In the genomic region with DNA sequence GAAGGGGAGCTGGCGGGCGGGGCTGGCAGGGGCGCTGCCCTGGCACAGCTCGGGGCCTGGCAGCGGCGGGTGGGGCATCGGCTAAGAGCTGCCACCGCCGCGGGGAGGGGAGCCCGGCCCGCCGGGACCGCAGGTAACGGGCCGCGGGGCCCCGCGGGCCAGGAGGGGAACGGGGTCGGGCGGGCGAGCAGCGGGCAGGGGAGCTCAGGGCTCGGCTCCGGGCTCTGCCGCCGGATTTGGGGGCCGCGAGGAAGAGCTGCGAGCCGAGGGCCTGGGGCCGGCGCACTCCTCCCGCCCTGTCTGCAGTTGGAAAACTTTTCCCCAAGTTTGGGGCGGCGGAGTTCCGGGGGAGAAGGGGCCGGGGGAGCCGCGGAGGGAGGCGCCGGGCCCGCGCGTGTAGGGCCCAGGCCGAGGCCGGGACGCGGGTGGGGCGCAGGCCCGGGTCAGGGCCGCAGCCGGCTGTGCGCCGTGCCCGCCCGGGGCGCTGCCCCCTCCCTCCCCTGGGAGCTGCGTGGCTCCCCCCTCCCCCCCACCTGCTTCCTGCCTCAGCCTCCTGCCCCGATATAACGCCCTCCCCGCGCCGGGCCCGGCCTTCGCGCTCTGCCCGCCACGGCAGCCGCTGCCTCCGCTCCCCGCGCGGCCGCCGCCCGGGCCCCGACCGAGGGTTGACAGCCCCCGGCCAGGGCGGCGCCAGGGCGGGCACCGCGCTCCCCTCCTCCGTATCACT, we compare ENCODE assay signal across 8 cellular contexts. TPM values are rescaled to one million over a fixed set of nuclear protein-coding genes. Genes with fewer than 3 reads are reported as not detected.
DNase-seq lines count a peak whose midpoint lies in the region; ATAC-seq and TF ChIP-seq lines count a peak whose summit lies in the region.

No MANE protein-coding gene starts in this region.

- peaks cover 59% of the 10 kb centered on the region for H3K27me3 Mint-ChIP-seq in dendritic cell treated with granulocyte-macrophage colony-stimulating factor and Interleukin-4, amounts not matched to agents 40 ng/mL and 50 ng/mL, for 4 days
- peaks cover 3 to 15% (median 6%) of the 10 kb centered on the region in 5 donors for H3K27me3 Mint-ChIP-seq in naive thymus-derived CD4-positive, alpha-beta T cell

- no peak overlapping the region for H3K27ac Mint-ChIP-seq in dendritic cell treated with granulocyte-macrophage colony-stimulating factor and Interleukin-4, amounts not matched to agents 40 ng/mL and 50 ng/mL, for 4 days
- H3K27ac Mint-ChIP-seq in naive thymus-derived CD4-positive, alpha-beta T cell, result peak overlapping the region in 2 of 9 donors; percentile 14 to 85

- TF ChIP-seq POLR2A in Peyer's patch (IDR thresholded peaks at IDR 0.05), result no peak

- H3K36me3 Mint-ChIP-seq in dendritic cell treated with granulocyte-macrophage colony-stimulating factor and Interleukin-4, amounts not matched to agents 40 ng/mL and 50 ng/mL, for 4 days (ENCODE audit: low read depth), result peaks cover 7% of the 10 kb centered on the region
- H3K36me3 Mint-ChIP-seq in naive thymus-derived CD4-positive, alpha-beta T cell, result peaks cover 0 to 17% (median 2%) of the 10 kb centered on the region in 5 donors

- H3K4me1 Mint-ChIP-seq in dendritic cell treated with granulocyte-macrophage colony-stimulating factor and Interleukin-4, amounts not matched to agents 40 ng/mL and 50 ng/mL, for 4 days (ENCODE audit: low read depth), result peaks cover 51% of the 10 kb centered on the region
- peaks cover 8 to 36% (median 20%) of the 10 kb centered on the region in 7 donors for H3K4me1 Mint-ChIP-seq in naive thymus-derived CD4-positive, alpha-beta T cell

- ATAC-seq in naive thymus-derived CD4-positive, alpha-beta T cell, result no peak
- ATAC-seq in HG02759 (IDR thresholded peaks at IDR 0.05; ENCODE audit: unreplicated experiment), result no peak
- no peak for ATAC-seq in HG03432 (IDR thresholded peaks at IDR 0.05; ENCODE audit: unreplicated experiment)

- no peaks in the 10 kb centered on the region for H3K9me3 ChIP-seq in Peyer's patch
- H3K9me3 ChIP-seq in naive thymus-derived CD4-positive, alpha-beta T cell (ENCODE audit: control insufficient read depth in 2 of 3, low read length in 3 of 3), result no peaks in the 10 kb centered on the region

- intact Hi-C loops in dendritic cell treated with granulocyte-macrophage colony-stimulating factor and Interleukin-4, amounts not matched to agents 40 ng/mL and 50 ng/mL, for 4 days (cut with micrococcal nuclease), result loop anchor here (5.0 kb wide), 1 partner anchor 102 kb away; no protein-coding TSS in a partner anchor
- intact Hi-C loops in naive thymus-derived CD4-positive, alpha-beta T cell (cut with micrococcal nuclease), result loop anchor here (1.0 to 2.0 kb wide), 8 partner anchors 13 to 337 kb away; a partner anchor contains a TSS

- H3K27ac ChIP-seq in Peyer's patch, result peak overlapping the region; percentile 88 to 96 (median 94)
- no peak overlapping the region for H3K27ac ChIP-seq in naive thymus-derived CD4-positive, alpha-beta T cell (ENCODE audit: low read depth, low read length)

- DNase-seq in Daoy (ENCODE audit: low read depth) (peak; percentile 29), Peyer's patch (peak in 2 of 3 donors; percentile 61 to 75), foreskin melanocyte (no peak), NCI-H2196 treated with DMSO at 0.1 percent for 48 hours (lab: John Stamatoyannopoulos, UW; ENCODE audit: unreplicated experiment) (no peak)
- DNase-seq in naive thymus-derived CD4-positive, alpha-beta T cell, result peak in 3 of 9 donors; percentile 33 to 71 (median 34)

- peak overlapping the region; percentile 41 to 73 (median 62) for H3K4me3 ChIP-seq in Peyer's patch
- peak overlapping the region; percentile 68 for H3K4me3 ChIP-seq in naive thymus-derived CD4-positive, alpha-beta T cell (ENCODE audit: low read length)

- H3K36me3 ChIP-seq in Peyer's patch, result no peaks in the 10 kb centered on the region
- peaks cover 0 to 4% (median 0%) of the 10 kb centered on the region in 3 experiments for H3K36me3 ChIP-seq in naive thymus-derived CD4-positive, alpha-beta T cell (ENCODE audit: control insufficient read depth in 2 of 3, insufficient read depth in 3 of 3, low read length in 3 of 3)

- peaks cover 0 to 32% of the 10 kb centered on the region in 2 donors for H3K27me3 ChIP-seq in Peyer's patch
- no peaks in the 10 kb centered on the region for H3K27me3 ChIP-seq in naive thymus-derived CD4-positive, alpha-beta T cell (ENCODE audit: control insufficient read depth in 2 of 2, insufficient read depth in 2 of 2, low read length in 2 of 2)

- no peaks in the 10 kb centered on the region for H3K9me3 Mint-ChIP-seq in dendritic cell treated with granulocyte-macrophage colony-stimulating factor and Interleukin-4, amounts not matched to agents 40 ng/mL and 50 ng/mL, for 4 days
- H3K9me3 Mint-ChIP-seq in naive thymus-derived CD4-positive, alpha-beta T cell, result no peaks in the 10 kb centered on the region

- peak overlapping the region; percentile 64 for H3K4me3 Mint-ChIP-seq in dendritic cell treated with granulocyte-macrophage colony-stimulating factor and Interleukin-4, amounts not matched to agents 40 ng/mL and 50 ng/mL, for 4 days
- H3K4me3 Mint-ChIP-seq in naive thymus-derived CD4-positive, alpha-beta T cell, result peak overlapping the region; percentile 59 to 85 (median 72)

- TF ChIP-seq CTCF in Peyer's patch (IDR thresholded peaks at IDR 0.05), result no peak

- POLR2A ChIA-PET in naive thymus-derived CD4-positive, alpha-beta T cell (lab: Charles Lee), result interaction anchor here (0.6 to 4.3 kb wide), 7 partner anchors 15 to 226 kb away, joined by 3 to 24 read pairs (median 5); no protein-coding TSS in a partner anchor

- H3K4me1 ChIP-seq in Peyer's patch, result peaks cover 4 to 73% (median 48%) of the 10 kb centered on the region in 4 donors
- H3K4me1 ChIP-seq in naive thymus-derived CD4-positive, alpha-beta T cell (ENCODE audit: control insufficient read depth in 2 of 2, insufficient read depth in 2 of 2, low read length in 2 of 2), result peaks cover 17 to 29% of the 10 kb centered on the region in 2 donors

- CTCF ChIA-PET in naive thymus-derived CD4-positive, alpha-beta T cell (lab: Charles Lee), result interaction anchor here (1.0 to 3.4 kb wide), 7 partner anchors 8 to 387 kb away, joined by 3 to 46 read pairs (median 4); no protein-coding TSS in a partner anchor

RNA-seq across cellular contexts. Expression of a gene that starts 0.8 kb away (rescaled TPM):
- total RNA-seq in Daoy (2014; rRNA removed; shearing (Covaris generic)), result 10.4 and 12.2 TPM in 2 replicates
- 10 to 100 TPM in 2 of 4 donors, 1 to 10 TPM in 2; 6.8 to 40.4 (median 12.8) TPM for total RNA-seq in Peyer's patch
- 100 to 1,000 TPM in 1 of 5 experiments, 1 to 10 TPM in 4; 1.4 to 128 (median 6.3) TPM for total RNA-seq in naive thymus-derived CD4-positive, alpha-beta T cell
- under 1 TPM; 0.56 to 0.83 TPM for polyA plus RNA-seq in naive thymus-derived CD4-positive, alpha-beta T cell

RNA-seq across cellular contexts. Expression of a gene that starts 13.8 kb away (rescaled TPM):
- total RNA-seq in Daoy (2014; rRNA removed; shearing (Covaris generic)), result 83.3 and 93.3 TPM in 2 replicates
- total RNA-seq in Peyer's patch, result 10 to 100 TPM; 32.4 to 49.0 (median 37.8) TPM
- total RNA-seq in naive thymus-derived CD4-positive, alpha-beta T cell, result 10 to 100 TPM; 24.5 to 37.9 (median 31.8) TPM
- polyA plus RNA-seq in naive thymus-derived CD4-positive, alpha-beta T cell, result 10 to 100 TPM; 52.7 to 65.5 TPM

RNA-seq across cellular contexts. Expression of a gene that starts 25.7 kb away (rescaled TPM):
- 45.2 TPM in 2 replicates for total RNA-seq in Daoy (2014; rRNA removed; shearing (Covaris generic))
- total RNA-seq in Peyer's patch, result 100 to 1,000 TPM in 1 of 4 donors, 10 to 100 TPM in 3; 25.9 to 130 (median 64.5) TPM
- 100 to 1,000 TPM in 1 of 5 experiments, 10 to 100 TPM in 4; 47.3 to 124 (median 97.6) TPM for total RNA-seq in naive thymus-derived CD4-positive, alpha-beta T cell
- polyA plus RNA-seq in naive thymus-derived CD4-positive, alpha-beta T cell, result 10 to 100 TPM; 32.9 to 51.3 TPM

RNA-seq across cellular contexts. Expression of a gene that starts 30.5 kb away (rescaled TPM):
- total RNA-seq in Daoy (2014; rRNA removed; shearing (Covaris generic)), result 0.83 TPM in 1 of 2 replicates, not detected in the other
- total RNA-seq in Peyer's patch, result not detected
- total RNA-seq in naive thymus-derived CD4-positive, alpha-beta T cell, result 1 to 10 TPM in 1 of 5 experiments, under 1 TPM in 2, not detected in 2; 0.19 to 1.5 (median 0.49) TPM
- polyA plus RNA-seq in naive thymus-derived CD4-positive, alpha-beta T cell, result under 1 TPM; 0.21 to 0.58 TPM

Comparison
In these comparisons a context has a peak if more than half of its experiments do, and no peak if none do; other contexts are left out.
1. DNase-seq: peak in Daoy (single experiment) and Peyer's patch (2 of 3); none in foreskin melanocyte (single experiment) and NCI-H2196 treated with DMSO at 0.1 percent for 48 hours (single experiment).